7 cellular contexts compared by ENCODE assay signal in the genomic region with DNA sequence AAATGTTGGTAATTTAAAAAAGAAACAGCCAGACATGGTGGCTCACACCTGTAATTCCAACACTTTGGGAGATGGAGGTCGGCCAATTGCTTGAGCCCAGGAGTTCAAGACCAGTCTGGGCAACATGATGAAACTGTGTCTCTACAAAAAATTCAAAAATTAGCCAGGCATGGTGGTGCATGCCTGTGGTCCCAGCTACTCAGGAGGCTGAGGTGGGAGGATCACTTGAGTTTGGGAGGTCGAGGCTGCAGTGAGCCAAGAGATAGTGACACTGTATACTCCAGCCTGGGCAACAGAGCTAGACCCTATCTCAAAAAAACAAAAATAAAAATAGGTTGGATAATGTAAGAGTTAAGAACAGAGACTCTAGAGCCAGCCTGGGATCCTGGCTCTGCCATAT. TPM values are rescaled to one million over a fixed set of nuclear protein-coding genes. Genes with fewer than 3 reads are reported as not detected.
DNase-seq lines count a peak whose midpoint lies in the region; ATAC-seq, FAIRE-seq and TF ChIP-seq lines count a peak whose summit lies in the region.
"Not testable (repeated sequence)": the region's sequence is repeated elsewhere in the genome, so short reads cannot be mapped to it uniquely, and the experiment has no call there.

No MANE protein-coding gene starts in this region.

- not testable (repeated sequence) for H3K27me3 ChIP-seq in OCI-LY1 (ENCODE audit: insufficient read depth, low read length); mammary epithelial cell (ENCODE audit: insufficient read depth, low read length); naive thymus-derived CD4-positive, alpha-beta T cell (ENCODE audit: control insufficient read depth in 2 of 2, insufficient read depth in 2 of 2, low read length in 2 of 2)

- H2AFZ ChIP-seq in OCI-LY1 (ENCODE audit: low read length) (peak overlapping the region; percentile 75; the same call in 1 of the 2 replicates), mammary epithelial cell (ENCODE audit: low read depth, low read length) (peak overlapping the region; percentile 70)

- intact Hi-C loops in activated CD4-positive, alpha-beta T cell treated with anti-CD3 and anti-CD28 coated beads, Interleukin-2, amount 10 ng/mL, durations not matched to agents 24 days and 14 days (cut with micrococcal nuclease); mammary epithelial cell (cut with micrococcal nuclease): not testable (repeated sequence)
- intact Hi-C loops in naive thymus-derived CD4-positive, alpha-beta T cell (cut with micrococcal nuclease): loop anchor here in 1 of 2 donors (2.0 kb wide), 1 partner anchor 16 kb away; no protein-coding TSS in a partner anchor

- not testable (repeated sequence) for TF ChIP-seq CTCF in OCI-LY1 (IDR thresholded peaks at IDR 0.05; ENCODE audit: low read length); mammary epithelial cell (conservative IDR thresholded peaks at IDR 0.05 in 1 of 2, IDR thresholded peaks at IDR 0.05 in 1 of 2; ENCODE audit: extremely low read depth in 1 of 2, insufficient read depth in 1 of 2, low read depth in 1 of 2, low read length in 2 of 2)

- not testable (repeated sequence) for H3K4me3 ChIP-seq in OCI-LY1 (ENCODE audit: low read depth, low read length, poor library complexity, severe bottlenecking); mammary epithelial cell (replicated peaks in 1 of 3; ENCODE audit: insufficient read depth in 1 of 3, low read depth in 2 of 3, low read length in 3 of 3); naive thymus-derived CD4-positive, alpha-beta T cell (ENCODE audit: low read length)

- H3K9me3 ChIP-seq in OCI-LY1 (ENCODE audit: low read length); mammary epithelial cell (replicated peaks; ENCODE audit: insufficient read depth, low read length); naive thymus-derived CD4-positive, alpha-beta T cell (ENCODE audit: control insufficient read depth in 2 of 3, low read length in 3 of 3): not testable (repeated sequence)

- H3K4me1 ChIP-seq in OCI-LY1 (ENCODE audit: insufficient read depth, low read length, severe bottlenecking): peaks cover 38% of the 10 kb centered on the region
- not testable (repeated sequence) for H3K4me1 ChIP-seq in mammary epithelial cell (ENCODE audit: insufficient read depth, low read length); naive thymus-derived CD4-positive, alpha-beta T cell (ENCODE audit: control insufficient read depth in 2 of 2, insufficient read depth in 2 of 2, low read length in 2 of 2)

- WGBS in mammary epithelial cell (ENCODE audit: low coverage, missing lambda C conversion rate): 100% methylated on average over 2 of the region's 2 CpGs

- H3K4me2 ChIP-seq in OCI-LY1 (ENCODE audit: low read length); mammary epithelial cell (ENCODE audit: insufficient read depth, low read depth, low read length): not testable (repeated sequence)

- peak; percentile 73 for FAIRE-seq in GM19239 (lab: Jason Lieb, UNC)

- H3K9me2 ChIP-seq in OCI-LY1 (ENCODE audit: low read depth, low read length): not testable (repeated sequence)

- POLR2A ChIA-PET in naive thymus-derived CD4-positive, alpha-beta T cell (lab: Charles Lee): interaction anchor here (1.3 kb wide), 2 partner anchors 8 to 12 kb away, joined by 3 to 4 read pairs; no protein-coding TSS in a partner anchor

- H3K36me3 Mint-ChIP-seq in activated CD4-positive, alpha-beta T cell treated with anti-CD3 and anti-CD28 coated beads, Interleukin-2, amount 10 ng/mL, durations not matched to agents 24 days and 14 days (ENCODE audit: low read depth); activated naive CD8-positive, alpha-beta T cell; stimulated activated naive B cell treated with anti-CD40 and anti-IgM and Interleukin-4, amounts not matched to agents 10 μg/mL and 1 μg/mL and 100 μg/mL, for 72 hours: not testable (repeated sequence)
- H3K36me3 Mint-ChIP-seq in naive thymus-derived CD4-positive, alpha-beta T cell: peaks cover 0 to 14% (median 0%) of the 10 kb centered on the region in 5 donors

- peaks cover 11% of the 10 kb centered on the region for H3K4me1 Mint-ChIP-seq in activated CD4-positive, alpha-beta T cell treated with anti-CD3 and anti-CD28 coated beads, Interleukin-2, amount 10 ng/mL, durations not matched to agents 24 days and 14 days
- H3K4me1 Mint-ChIP-seq in activated naive CD8-positive, alpha-beta T cell (ENCODE audit: low read depth): peaks cover 14% of the 10 kb centered on the region
- H3K4me1 Mint-ChIP-seq in naive thymus-derived CD4-positive, alpha-beta T cell: peaks cover 13 to 35% (median 20%) of the 10 kb centered on the region in 7 donors
- peaks cover 30 to 73% of the 10 kb centered on the region in 2 donors for H3K4me1 Mint-ChIP-seq in stimulated activated naive B cell treated with anti-CD40 and anti-IgM and Interleukin-4, amounts not matched to agents 10 μg/mL and 1 μg/mL and 100 μg/mL, for 72 hours

- not testable (repeated sequence) for H4K20me1 ChIP-seq in OCI-LY1 (ENCODE audit: insufficient read depth, low read length); mammary epithelial cell (ENCODE audit: insufficient read depth, low read length)

- not testable (repeated sequence) for H3K36me3 ChIP-seq in OCI-LY1 (ENCODE audit: insufficient read depth, low read length); mammary epithelial cell (ENCODE audit: insufficient read depth, low read length); naive thymus-derived CD4-positive, alpha-beta T cell (ENCODE audit: control insufficient read depth in 2 of 3, insufficient read depth in 3 of 3, low read length in 3 of 3)

- CTCF ChIA-PET in mammary epithelial cell (lab: Charles Lee; ENCODE audit: low non-redundant PET); naive thymus-derived CD4-positive, alpha-beta T cell (lab: Charles Lee): not testable (repeated sequence)

- not testable (repeated sequence) for DNase-seq in GM19239 (ENCODE audit: insufficient read length, low spot score); mammary epithelial cell; naive thymus-derived CD4-positive, alpha-beta T cell; stimulated activated naive B cell treated with anti-CD40 and anti-IgM and Interleukin-4, amounts not matched to agents 10 μg/mL and 1 μg/mL and 100 μg/mL, for 72 hours
- DNase-seq in activated CD4-positive, alpha-beta T cell treated with anti-CD3 and anti-CD28 coated beads, Interleukin-2, amount 10 ng/mL, durations not matched to agents 24 days and 14 days: peak; percentile 31

- H3K4me3 Mint-ChIP-seq in activated CD4-positive, alpha-beta T cell treated with anti-CD3 and anti-CD28 coated beads, Interleukin-2, amount 10 ng/mL, durations not matched to agents 24 days and 14 days; activated naive CD8-positive, alpha-beta T cell: not testable (repeated sequence)
- H3K4me3 Mint-ChIP-seq in naive thymus-derived CD4-positive, alpha-beta T cell: peak overlapping the region in 6 of 10 donors; percentile 54 to 75 (median 64)
- peak overlapping the region; percentile 68 to 69 for H3K4me3 Mint-ChIP-seq in stimulated activated naive B cell treated with anti-CD40 and anti-IgM and Interleukin-4, amounts not matched to agents 10 μg/mL and 1 μg/mL and 100 μg/mL, for 72 hours

- H3K79me2 ChIP-seq in OCI-LY1 (ENCODE audit: insufficient read depth, low read length); mammary epithelial cell (ENCODE audit: insufficient read depth, low read length): not testable (repeated sequence)

- not testable (repeated sequence) for BruUV-seq in mammary epithelial cell (replicated peaks; lab: Mats Ljungman, UMichigan)

- H3F3A ChIP-seq in OCI-LY1 (ENCODE audit: insufficient read depth, low read length): not testable (repeated sequence)

- not testable (repeated sequence) for H3K27ac Mint-ChIP-seq in activated CD4-positive, alpha-beta T cell treated with anti-CD3 and anti-CD28 coated beads, Interleukin-2, amount 10 ng/mL, durations not matched to agents 24 days and 14 days
- H3K27ac Mint-ChIP-seq in activated naive CD8-positive, alpha-beta T cell: peak overlapping the region; percentile 85
- peak overlapping the region in 5 of 9 donors; percentile 16 to 90 (median 76) for H3K27ac Mint-ChIP-seq in naive thymus-derived CD4-positive, alpha-beta T cell
- peak overlapping the region; percentile 94 for H3K27ac Mint-ChIP-seq in stimulated activated naive B cell treated with anti-CD40 and anti-IgM and Interleukin-4, amounts not matched to agents 10 μg/mL and 1 μg/mL and 100 μg/mL, for 72 hours

- not testable (repeated sequence) for H3K9ac ChIP-seq in OCI-LY1 (ENCODE audit: low read length); mammary epithelial cell (ENCODE audit: insufficient read depth, low read length)

- H3K27me3 Mint-ChIP-seq in activated CD4-positive, alpha-beta T cell treated with anti-CD3 and anti-CD28 coated beads, Interleukin-2, amount 10 ng/mL, durations not matched to agents 24 days and 14 days; activated naive CD8-positive, alpha-beta T cell; naive thymus-derived CD4-positive, alpha-beta T cell; stimulated activated naive B cell treated with anti-CD40 and anti-IgM and Interleukin-4, amounts not matched to agents 10 μg/mL and 1 μg/mL and 100 μg/mL, for 72 hours: not testable (repeated sequence)

- H3K27ac ChIP-seq in OCI-LY1 (ENCODE audit: low read depth, low read length, poor library complexity, severe bottlenecking); mammary epithelial cell (ENCODE audit: insufficient read depth, low read depth, low read length); naive thymus-derived CD4-positive, alpha-beta T cell (ENCODE audit: low read depth, low read length): not testable (repeated sequence)

- not testable (repeated sequence) for H3K9me3 Mint-ChIP-seq in activated CD4-positive, alpha-beta T cell treated with anti-CD3 and anti-CD28 coated beads, Interleukin-2, amount 10 ng/mL, durations not matched to agents 24 days and 14 days; activated naive CD8-positive, alpha-beta T cell (ENCODE audit: low read depth); naive thymus-derived CD4-positive, alpha-beta T cell; stimulated activated naive B cell treated with anti-CD40 and anti-IgM and Interleukin-4, amounts not matched to agents 10 μg/mL and 1 μg/mL and 100 μg/mL, for 72 hours

- not testable (repeated sequence) for ATAC-seq in naive thymus-derived CD4-positive, alpha-beta T cell; stimulated activated naive B cell treated with anti-CD40 and anti-IgM and Interleukin-4, amounts not matched to agents 10 μg/mL and 1 μg/mL and 100 μg/mL, for 72 hours (replicated peaks)

- in situ Hi-C loops in mammary epithelial cell (cut with MboI; ENCODE audit: low sequenced_read_pairs in 2 of 2): not testable (repeated sequence)

- dilution Hi-C loops in mammary epithelial cell (cut with HindIII; ENCODE audit: low sequenced_read_pairs): not testable (repeated sequence)

RNA-seq across cellular contexts. Expression of a gene that starts 8.7 kb away (rescaled TPM):
- 33.4 and 37.1 TPM in 2 replicates for total RNA-seq in activated CD4-positive, alpha-beta T cell treated with anti-CD3 and anti-CD28 coated beads, Interleukin-2, amount 10 ng/mL, durations not matched to agents 24 days and 14 days
- 10 to 100 TPM; 54.5 to 60.7 TPM for total RNA-seq in mammary epithelial cell
- 20.0 TPM for polyA plus RNA-seq in mammary epithelial cell
- polyA minus RNA-seq in mammary epithelial cell: 31.5 TPM
- total RNA-seq in naive thymus-derived CD4-positive, alpha-beta T cell: 10 to 100 TPM; 48.3 to 92.9 (median 60.7) TPM
- 10 to 100 TPM in 1 of 2 donors, 1 to 10 TPM in 1; 6.6 to 17.1 TPM for polyA plus RNA-seq in naive thymus-derived CD4-positive, alpha-beta T cell
